Comparison of ENCODE assay signal across 28 cellular contexts in the genomic region with DNA sequence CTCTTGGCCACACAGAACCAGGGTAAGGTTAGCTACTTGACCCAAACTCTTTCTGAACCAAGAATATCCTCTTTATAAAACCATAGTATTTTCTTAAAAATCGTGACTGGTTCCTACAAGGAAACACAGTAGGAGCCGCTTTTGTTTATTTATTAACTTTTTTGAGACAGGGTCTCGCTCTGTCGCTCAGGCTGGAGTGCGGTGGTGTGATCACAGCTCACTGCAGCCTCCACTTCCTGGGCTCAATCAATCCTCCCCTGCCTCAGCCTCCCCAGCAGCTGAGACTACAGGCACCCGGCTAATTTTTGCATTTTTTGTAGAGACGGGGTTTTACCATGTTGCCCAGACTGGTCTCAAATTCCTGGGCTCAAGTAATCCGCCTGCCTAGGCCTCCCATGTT.
"Had no signal": no experiment of that assay in that cellular context is flagged by ENCODE, and none has a peak within 500 bp of the region (broad histone marks: within the 10 kb centered on the region; RNA-seq: fewer than 3 reads in every experiment).

No MANE protein-coding gene starts in this region.

- H3K27ac Mint-ChIP-seq: activated B cell treated with CpG ODN at 0.5 μM for 24 hours; activated CD4-positive, alpha-beta T cell treated with anti-CD3 and anti-CD28 coated beads, Interleukin-2, amount 10 ng/mL, durations not matched to agents 24 days and 14 days; activated naive CD4-positive, alpha-beta T cell treated with anti-CD3 and anti-CD28 coated beads for 36 hours; activated naive CD8-positive, alpha-beta T cell; T-cell had no signal

- H3K4me3 Mint-ChIP-seq: activated B cell treated with CpG ODN at 0.5 μM for 24 hours; activated CD4-positive, alpha-beta T cell treated with anti-CD3 and anti-CD28 coated beads, Interleukin-2, amount 10 ng/mL, durations not matched to agents 24 days and 14 days; activated naive CD4-positive, alpha-beta T cell treated with anti-CD3 and anti-CD28 coated beads for 36 hours; activated naive CD8-positive, alpha-beta T cell; activated T-cell treated with anti-CD3 and anti-CD28 coated beads, Interleukin-2, amount 50 U/mL, for 4 hours; brain; T-cell had no signal

- ATAC-seq: activated T-cell treated with anti-CD3 and anti-CD28 coated beads, Interleukin-2, amount 50 U/mL, for 4 hours; Panc1; Right ventricle myocardium inferior; T-cell had no signal

- H3K9me3 Mint-ChIP-seq: activated B cell treated with CpG ODN at 0.5 μM for 24 hours; activated CD4-positive, alpha-beta T cell treated with anti-CD3 and anti-CD28 coated beads, Interleukin-2, amount 10 ng/mL, durations not matched to agents 24 days and 14 days; activated naive CD4-positive, alpha-beta T cell treated with anti-CD3 and anti-CD28 coated beads for 36 hours; activated T-cell treated with anti-CD3 and anti-CD28 coated beads, Interleukin-2, amount 50 U/mL, for 4 hours; T-cell had no signal

- DNase-seq: activated B cell treated with CpG ODN at 0.5 μM for 24 hours; activated CD4-positive, alpha-beta T cell treated with anti-CD3 and anti-CD28 coated beads for 1 hour; activated CD4-positive, alpha-beta T cell treated with anti-CD3 and anti-CD28 coated beads, Interleukin-2, amount 10 ng/mL, durations not matched to agents 24 days and 14 days; activated CD4-positive, alpha-beta T cell treated with anti-CD3 and anti-CD28 coated beads, Interleukin-2, amount 50 U/mL, for 48 hours; activated effector memory CD4-positive, alpha-beta T cell treated with anti-CD3 and anti-CD28 coated beads, Interleukin-2, amount 50 U/mL, for 16 hours; activated naive CD4-positive, alpha-beta T cell treated with anti-CD3 and anti-CD28 coated beads for 36 hours; activated T-cell treated with anti-CD3 and anti-CD28 coated beads, Interleukin-2, amount 50 U/mL, for 4 hours; amygdala; Karpas-422; MM.1S; NCI-H1105; NCI-H1436 treated with DMSO at 0.1 percent for 48 hours; NCI-H1930; NCI-H2171; NCI-H2227 treated with DMSO at 0.1 percent for 48 hours; NCI-H510A; NCI-H526 treated with DMSO at 0.1 percent for 48 hours; NCI-H82; OCI-M1; RPMI8226; T-cell; T-helper 2 cell; T1000 had no signal

- H3K27me3 Mint-ChIP-seq: activated naive CD8-positive, alpha-beta T cell; T-cell had no signal

- H3K36me3 Mint-ChIP-seq: activated naive CD8-positive, alpha-beta T cell; brain; T-cell had no signal

- H3K4me3 ChIP-seq: SK-N-MC had no signal

- H3K27ac ChIP-seq: SK-N-MC had no signal
